1 cellular context compared by ENCODE assay signal in the genomic region with DNA sequence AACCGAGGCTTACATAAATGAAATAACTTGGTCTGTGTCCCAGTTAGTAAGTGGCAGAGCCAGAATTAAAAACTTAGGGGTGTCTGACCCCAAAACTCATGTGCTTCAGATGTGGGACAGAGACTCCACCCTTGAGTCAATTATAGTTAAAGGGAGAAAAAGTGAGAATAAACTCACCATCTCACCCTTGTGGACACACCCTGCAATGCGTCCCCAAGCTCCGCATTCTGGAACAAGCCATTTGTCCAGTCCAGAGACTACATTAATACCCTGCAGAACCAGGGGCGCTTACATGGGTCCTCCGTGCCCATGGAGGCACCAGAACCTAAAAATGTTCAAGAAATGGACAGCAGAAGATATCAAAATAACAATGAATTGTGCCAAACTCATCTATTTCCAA.
TF ChIP-seq lines count a peak whose summit lies in the region.

No MANE protein-coding gene starts in this region.

TF ChIP-seq in liver, 16 proteins besides CTCF, POLR2A, EP300 and RAD21:
- TF ChIP-seq MAX (IDR thresholded peaks at IDR 0.05) (no peak), TAF1 (conservative IDR thresholded peaks at IDR 0.05) (no peak)
TF ChIP-seq in liver: peak in this region for 0.
